In genomic region chr18:32770651-32771168, GRCh38 we compare ENCODE assay signal across 9 cellular contexts. TPM values are rescaled to one million over a fixed set of nuclear protein-coding genes. Genes with fewer than 3 reads are reported as not detected.
DNase-seq lines count a peak whose midpoint lies in the region; ATAC-seq lines count a peak whose summit lies in the region.
"Had no signal": no experiment of that assay in that cellular context is flagged by ENCODE, and none has a peak within 500 bp of the region (broad histone marks: within the 10 kb centered on the region; RNA-seq: fewer than 3 reads in every experiment).

No MANE protein-coding gene starts in this region.

- no peaks in the 10 kb centered on the region for H3K36me3 ChIP-seq in naive thymus-derived CD4-positive, alpha-beta T cell (ENCODE audit: control insufficient read depth in 2 of 3, insufficient read depth in 3 of 3, low read length in 3 of 3)
- H3K36me3 ChIP-seq in urinary bladder (ENCODE audit: insufficient read depth), result no peaks in the 10 kb centered on the region

- no peak overlapping the region for H3K27ac Mint-ChIP-seq in activated naive CD4-positive, alpha-beta T cell treated with anti-CD3 and anti-CD28 coated beads, Interleukin-2, amount 50 U/mL, for 24 hours
- no peak overlapping the region for H3K27ac Mint-ChIP-seq in naive thymus-derived CD4-positive, alpha-beta T cell

- no peak for DNase-seq in activated naive CD4-positive, alpha-beta T cell (lab: John Stamatoyannopoulos, UW)
- DNase-seq in cortex of kidney (lab: John Stamatoyannopoulos, UW) (peak; percentile 5), medulla oblongata (ENCODE audit: extremely low spot score) (no peak)
- no peak for DNase-seq in naive thymus-derived CD4-positive, alpha-beta T cell
- no peak for DNase-seq in effector CD4-positive, alpha-beta T cell
- DNase-seq: AML-193 had no signal

- WGBS in urinary bladder, result 2% methylated on average over 34 of the region's 34 CpGs

- CTCF ChIA-PET in naive thymus-derived CD4-positive, alpha-beta T cell (lab: Charles Lee), result no interaction called here

- H3K9me3 ChIP-seq in naive thymus-derived CD4-positive, alpha-beta T cell (ENCODE audit: control insufficient read depth in 2 of 3, low read length in 3 of 3), result no peaks in the 10 kb centered on the region

- peaks cover 6% of the 10 kb centered on the region for H3K4me1 Mint-ChIP-seq in activated naive CD4-positive, alpha-beta T cell treated with anti-CD3 and anti-CD28 coated beads, Interleukin-2, amount 50 U/mL, for 24 hours
- H3K4me1 Mint-ChIP-seq in naive thymus-derived CD4-positive, alpha-beta T cell, result peaks cover 0 to 15% (median 6%) of the 10 kb centered on the region in 7 donors

- H3K4me3 ChIP-seq in naive thymus-derived CD4-positive, alpha-beta T cell (ENCODE audit: low read length), result no peak overlapping the region
- peak overlapping the region; percentile 50 for H3K4me3 ChIP-seq in urinary bladder (ENCODE audit: low read depth, low read length)

- peaks cover 37% of the 10 kb centered on the region for H3K27me3 Mint-ChIP-seq in activated naive CD4-positive, alpha-beta T cell treated with anti-CD3 and anti-CD28 coated beads, Interleukin-2, amount 50 U/mL, for 24 hours
- peaks cover 49 to 63% (median 60%) of the 10 kb centered on the region in 5 donors for H3K27me3 Mint-ChIP-seq in naive thymus-derived CD4-positive, alpha-beta T cell

- ATAC-seq in naive thymus-derived CD4-positive, alpha-beta T cell, result no peak
- no peak for ATAC-seq in GM19397 (IDR thresholded peaks at IDR 0.05; ENCODE audit: unreplicated experiment)

- no peaks in the 10 kb centered on the region for H3K4me1 ChIP-seq in naive thymus-derived CD4-positive, alpha-beta T cell (ENCODE audit: control insufficient read depth in 2 of 2, insufficient read depth in 2 of 2, low read length in 2 of 2)
- H3K4me1 ChIP-seq in urinary bladder (ENCODE audit: insufficient read depth), result no peaks in the 10 kb centered on the region

- H3K9me3 Mint-ChIP-seq in activated naive CD4-positive, alpha-beta T cell treated with anti-CD3 and anti-CD28 coated beads, Interleukin-2, amount 50 U/mL, for 24 hours, result no peaks in the 10 kb centered on the region
- H3K9me3 Mint-ChIP-seq in naive thymus-derived CD4-positive, alpha-beta T cell, result peaks cover 0 to 3% (median 0%) of the 10 kb centered on the region in 11 donors

- H3K27me3 ChIP-seq in naive thymus-derived CD4-positive, alpha-beta T cell (ENCODE audit: control insufficient read depth in 2 of 2, insufficient read depth in 2 of 2, low read length in 2 of 2), result peaks cover 0 to 13% of the 10 kb centered on the region in 2 donors

- no peak overlapping the region for H3K27ac ChIP-seq in naive thymus-derived CD4-positive, alpha-beta T cell (ENCODE audit: low read depth, low read length)
- H3K27ac ChIP-seq in urinary bladder (ENCODE audit: low read depth), result no peak overlapping the region

- H3K36me3 Mint-ChIP-seq in activated naive CD4-positive, alpha-beta T cell treated with anti-CD3 and anti-CD28 coated beads, Interleukin-2, amount 50 U/mL, for 24 hours, result no peaks in the 10 kb centered on the region
- H3K36me3 Mint-ChIP-seq in naive thymus-derived CD4-positive, alpha-beta T cell, result no peaks in the 10 kb centered on the region

- intact Hi-C loops in naive thymus-derived CD4-positive, alpha-beta T cell (cut with micrococcal nuclease), result no loop called here

- H3K4me3 Mint-ChIP-seq in activated naive CD4-positive, alpha-beta T cell treated with anti-CD3 and anti-CD28 coated beads, Interleukin-2, amount 50 U/mL, for 24 hours, result peak overlapping the region; percentile 36
- peak overlapping the region in 7 of 10 donors; percentile 35 to 71 (median 64) for H3K4me3 Mint-ChIP-seq in naive thymus-derived CD4-positive, alpha-beta T cell

- POLR2A ChIA-PET in naive thymus-derived CD4-positive, alpha-beta T cell (lab: Charles Lee), result no interaction called here

RNA-seq across cellular contexts. Expression of gene KLHL14, which starts 2.1 kb away (rescaled TPM):
- total RNA-seq in naive thymus-derived CD4-positive, alpha-beta T cell, result under 1 TPM in 2 of 5 experiments, not detected in 3; 0.29 to 0.59 TPM
- polyA plus RNA-seq in naive thymus-derived CD4-positive, alpha-beta T cell, result under 1 TPM in 1 of 2 donors, not detected in 1; 0.08 TPM
- 1.5 TPM for total RNA-seq in urinary bladder
- 0.39 TPM for polyA plus RNA-seq in urinary bladder
